10 cellular contexts compared by ENCODE assay signal in the genomic region with DNA sequence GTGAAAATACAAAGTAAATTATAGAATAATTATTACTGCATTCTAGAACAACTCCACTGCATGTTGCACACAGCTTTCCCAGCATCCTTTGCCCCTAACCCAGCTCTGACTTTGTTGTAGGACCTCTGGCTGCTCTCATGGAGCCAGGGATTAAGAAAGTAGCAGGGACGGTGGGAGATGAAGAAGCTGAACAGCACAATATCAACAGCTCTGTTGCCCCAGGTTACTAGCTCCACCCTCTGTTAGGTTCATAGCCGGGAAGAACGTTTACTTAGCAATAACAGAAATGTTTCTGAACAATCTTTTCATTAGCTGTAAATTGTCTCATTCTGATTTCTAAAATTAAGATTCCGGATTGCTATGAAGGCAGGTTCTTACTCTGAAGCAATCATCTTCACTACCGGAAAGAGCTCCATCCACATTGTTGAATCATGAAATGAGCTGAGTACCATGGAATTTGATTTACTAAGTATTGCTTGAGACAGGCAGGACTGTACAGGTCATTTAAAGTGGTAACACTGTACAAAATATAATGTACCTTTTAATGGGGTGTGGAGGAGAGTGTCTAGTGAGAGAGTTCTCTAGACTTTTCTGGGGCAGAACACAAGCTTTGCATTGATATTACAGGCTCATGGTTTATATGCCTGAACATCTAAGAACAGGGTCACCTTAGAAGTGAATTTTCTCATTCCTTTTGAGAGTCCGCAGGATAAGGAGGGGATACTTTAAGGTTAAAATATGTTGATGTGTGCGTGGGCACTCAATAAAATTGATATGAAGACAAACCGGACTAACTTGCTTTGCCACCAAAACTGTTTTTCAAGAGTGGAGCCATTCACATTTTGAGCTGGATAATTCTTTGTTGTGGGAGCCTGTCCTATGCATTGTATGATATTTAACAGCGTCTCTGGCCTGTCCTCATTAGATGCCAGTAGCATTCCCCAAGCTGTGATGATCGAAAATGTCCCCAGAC. TPM values are rescaled to one million over a fixed set of nuclear protein-coding genes. Genes with fewer than 3 reads are reported as not detected.
DNase-seq lines count a peak whose midpoint lies in the region; ATAC-seq and TF ChIP-seq lines count a peak whose summit lies in the region.
"Had no signal": no experiment of that assay in that cellular context is flagged by ENCODE, and none has a peak within 500 bp of the region (broad histone marks: within the 10 kb centered on the region; RNA-seq: fewer than 3 reads in every experiment).

No MANE protein-coding gene starts in this region.

- no peaks in the 10 kb centered on the region for H3K79me2 ChIP-seq in SK-N-SH (ENCODE audit: insufficient read depth)

- CTCF ChIA-PET in SK-N-SH (lab: Yijun Ruan, JAX), result no interaction called here
- CTCF ChIA-PET in activated CD4-positive, alpha-beta memory T cell treated with anti-CD3 and anti-CD28 coated beads, Interleukin-2, amount 10 ng/mL, durations not matched to agents 7 days and 5 days (lab: Charles Lee), result no interaction called here

- 13% methylated on average over 10 of the region's 10 CpGs for WGBS in SK-N-SH (ENCODE audit: low lambda C conversion rate)

- H3K27ac ChIP-seq in SK-N-SH (ENCODE audit: low read depth in 2 of 2, low read length in 1 of 2), result no peak overlapping the region
- peak overlapping the region; percentile 92 for H3K27ac ChIP-seq in stomach smooth muscle (ENCODE audit: low read length)

- H3K27me3 Mint-ChIP-seq in activated CD4-positive, alpha-beta memory T cell treated with anti-CD3 and anti-CD28 coated beads, Interleukin-2, amount 10 ng/mL, durations not matched to agents 7 days and 5 days, result peaks cover 10% of the 10 kb centered on the region

- no peaks in the 10 kb centered on the region for H3K9me3 Mint-ChIP-seq in activated CD4-positive, alpha-beta memory T cell treated with anti-CD3 and anti-CD28 coated beads, Interleukin-2, amount 10 ng/mL, durations not matched to agents 7 days and 5 days

- H3K27me3 ChIP-seq in SK-N-SH (ENCODE audit: insufficient read depth) (no peaks in the 10 kb centered on the region; the same call in 1 of the 2 replicates), stomach smooth muscle (ENCODE audit: control insufficient read depth in 1 of 2, insufficient read depth in 2 of 2, low read length in 2 of 2) (no peaks in the 10 kb centered on the region)

- TF ChIP-seq EP300 in SK-N-SH (IDR thresholded peaks at IDR 0.05; ENCODE audit: borderline replicate concordance in 1 of 2, low read depth in 1 of 2, low read length in 1 of 2), result no peak

- no peaks in the 10 kb centered on the region for H3K36me3 ChIP-seq in SK-N-SH (replicated peaks in 1 of 2; ENCODE audit: control insufficient read depth in 1 of 2, insufficient read depth in 2 of 2, low read length in 1 of 2)
- no peaks in the 10 kb centered on the region for H3K36me3 ChIP-seq in stomach smooth muscle (ENCODE audit: control insufficient read depth in 2 of 2, insufficient read depth in 2 of 2, low read length in 2 of 2)

- no peaks in the 10 kb centered on the region for H4K20me1 ChIP-seq in SK-N-SH (ENCODE audit: insufficient read depth)

- peak; percentile 33 for DNase-seq in HPDE6-E6E7 (ENCODE audit: extremely low spot score)
- DNase-seq in SK-N-SH, result no peak
- peak; percentile 33 for DNase-seq in iPS-NIHi11 (ENCODE audit: low spot score)
- no peak for DNase-seq in superior temporal gyrus (ENCODE audit: extremely low spot score)
- no peak for DNase-seq in activated CD4-positive, alpha-beta memory T cell treated with anti-CD3 and anti-CD28 coated beads, Interleukin-2, amount 10 ng/mL, durations not matched to agents 7 days and 5 days
- DNase-seq: activated B cell treated with CpG ODN at 0.5 μM for 24 hours, hypothalamus, nucleus accumbens had no signal

- peak overlapping the region in 1 of 2 experiments; percentile 30; a peak in 1 of 4 replicates for H3K4me3 ChIP-seq in SK-N-SH (ENCODE audit: low read depth in 2 of 2, low read length in 1 of 2)
- peak overlapping the region in 1 of 2 donors; percentile 52 for H3K4me3 ChIP-seq in stomach smooth muscle (ENCODE audit: low read length in 2 of 2)

- H3K4me1 Mint-ChIP-seq in activated CD4-positive, alpha-beta memory T cell treated with anti-CD3 and anti-CD28 coated beads, Interleukin-2, amount 10 ng/mL, durations not matched to agents 7 days and 5 days, result no peaks in the 10 kb centered on the region

- ATAC-seq in GM21619 (IDR thresholded peaks at IDR 0.05; ENCODE audit: unreplicated experiment), result no peak

- no peaks in the 10 kb centered on the region for H3K9me2 ChIP-seq in SK-N-SH

- H3K27ac Mint-ChIP-seq in activated CD4-positive, alpha-beta memory T cell treated with anti-CD3 and anti-CD28 coated beads, Interleukin-2, amount 10 ng/mL, durations not matched to agents 7 days and 5 days, result no peak overlapping the region
- H3K27ac Mint-ChIP-seq: activated B cell treated with CpG ODN at 0.5 μM for 24 hours had no signal

- no peak for TF ChIP-seq CTCF in SK-N-SH (IDR thresholded peaks at IDR 0.05)

- H2AFZ ChIP-seq in SK-N-SH (ENCODE audit: low read depth), result peak overlapping the region; percentile 17; the same call in 1 of the 2 replicates

- peak overlapping the region; percentile 20; the same call in 1 of the 2 replicates for H3K4me2 ChIP-seq in SK-N-SH

- H3K4me1 ChIP-seq in SK-N-SH (ENCODE audit: control insufficient read depth in 1 of 2, insufficient read depth in 2 of 2, low read depth in 1 of 2, low read length in 1 of 2) (no peaks in the 10 kb centered on the region), stomach smooth muscle (ENCODE audit: control insufficient read depth, insufficient read depth, low read length) (peaks cover 28% of the 10 kb centered on the region)

- POLR2A ChIA-PET in SK-N-SH (lab: Yijun Ruan, JAX), result interaction anchor here (0.6 kb wide), 1 partner anchor 12 kb away, joined by 6 read pairs; no protein-coding TSS in a partner anchor
- POLR2A ChIA-PET in activated CD4-positive, alpha-beta memory T cell treated with anti-CD3 and anti-CD28 coated beads, Interleukin-2, amount 10 ng/mL, durations not matched to agents 7 days and 5 days (lab: Charles Lee), result interaction anchor here (1.3 kb wide), 1 partner anchor 21 kb away, joined by 3 read pairs; a partner anchor contains a TSS

- H3K9me3 ChIP-seq in SK-N-SH (no peaks in the 10 kb centered on the region), stomach smooth muscle (ENCODE audit: control insufficient read depth in 2 of 2, low read length in 2 of 2) (no peaks in the 10 kb centered on the region)

- TF ChIP-seq RAD21 in SK-N-SH (IDR thresholded peaks at IDR 0.05; ENCODE audit: low read length), result no peak

- H3F3A ChIP-seq in SK-N-SH (replicated peaks; ENCODE audit: insufficient read depth), result no peaks in the 10 kb centered on the region

- H3K9ac ChIP-seq in SK-N-SH (no peak overlapping the region), stomach smooth muscle (ENCODE audit: low read length in 2 of 2) (peak overlapping the region; percentile 43 to 55)

- H3K36me3 Mint-ChIP-seq in activated CD4-positive, alpha-beta memory T cell treated with anti-CD3 and anti-CD28 coated beads, Interleukin-2, amount 10 ng/mL, durations not matched to agents 7 days and 5 days (ENCODE audit: low read depth), result no peaks in the 10 kb centered on the region

- H3K4me3 Mint-ChIP-seq in activated CD4-positive, alpha-beta memory T cell treated with anti-CD3 and anti-CD28 coated beads, Interleukin-2, amount 10 ng/mL, durations not matched to agents 7 days and 5 days, result no peak overlapping the region
- H3K4me3 Mint-ChIP-seq: activated B cell treated with CpG ODN at 0.5 μM for 24 hours had no signal

TF ChIP-seq in SK-N-SH, 30 proteins besides CTCF, POLR2A, EP300 and RAD21:
- TF ChIP-seq NFIC (IDR thresholded peaks at IDR 0.05; ENCODE audit: borderline replicate concordance) (no peak), FOSL2 (IDR thresholded peaks at IDR 0.05; ENCODE audit: borderline replicate concordance, low read depth) (no peak), GABPA (IDR thresholded peaks at IDR 0.05; ENCODE audit: low read depth) (no peak), TEAD4 (IDR thresholded peaks at IDR 0.05; ENCODE audit: borderline replicate concordance, insufficient read depth) (no peak), GATA2 (CRISPR knock-in tag; IDR thresholded peaks at IDR 0.05) (no peak), POLR2AphosphoS5 (IDR thresholded peaks at IDR 0.05; ENCODE audit: low read depth, low read length) (no peak), RXRA (IDR thresholded peaks at IDR 0.05; ENCODE audit: borderline replicate concordance, low read depth) (no peak), MXI1 (IDR thresholded peaks at IDR 0.05; ENCODE audit: low read depth, low read length) (no peak)
- TF ChIP-seq, protein P1, sequence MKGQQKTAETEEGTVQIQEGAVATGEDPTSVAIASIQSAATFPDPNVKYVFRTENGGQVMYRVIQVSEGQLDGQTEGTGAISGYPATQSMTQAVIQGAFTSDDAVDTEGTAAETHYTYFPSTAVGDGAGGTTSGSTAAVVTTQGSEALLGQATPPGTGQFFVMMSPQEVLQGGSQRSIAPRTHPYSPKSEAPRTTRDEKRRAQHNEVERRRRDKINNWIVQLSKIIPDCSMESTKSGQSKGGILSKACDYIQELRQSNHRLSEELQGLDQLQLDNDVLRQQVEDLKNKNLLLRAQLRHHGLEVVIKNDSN (IDR thresholded peaks at IDR 0.05; ENCODE audit: borderline replicate concordance, low read depth), result no peak
TF ChIP-seq in SK-N-SH: peak in this region for 0.

RNA-seq across cellular contexts. Expression of a gene that starts 20.8 kb away (rescaled TPM):
- 10.2 and 13.6 TPM in 2 replicates for polyA plus RNA-seq in SK-N-SH (2012; rRNA removed)
- 15.8 and 26.8 TPM in 2 replicates for polyA plus RNA-seq in SK-N-SH (2012; cell fraction: cytosol; rRNA removed)
- 4.3 and 9.7 TPM in 2 replicates for polyA plus RNA-seq in SK-N-SH (2012; cell fraction: nucleus; rRNA removed)
- total RNA-seq in activated CD4-positive, alpha-beta memory T cell treated with anti-CD3 and anti-CD28 coated beads, Interleukin-2, amount 10 ng/mL, durations not matched to agents 7 days and 5 days, result 10 to 100 TPM; 69.5 to 72.0 TPM

Comparison
In these comparisons a context has a peak if more than half of its experiments do, and no peak if none do; other contexts are left out.
1. DNase-seq: peak in HPDE6-E6E7 (single experiment) and iPS-NIHi11 (single experiment); none in SK-N-SH (single experiment), superior temporal gyrus (single experiment) and activated CD4-positive, alpha-beta memory T cell treated with anti-CD3 and anti-CD28 coated beads, Interleukin-2, amount 10 ng/mL, durations not matched to agents 7 days and 5 days (single experiment).